ENCODE assay signal across 18 cellular contexts in the genomic region with DNA sequence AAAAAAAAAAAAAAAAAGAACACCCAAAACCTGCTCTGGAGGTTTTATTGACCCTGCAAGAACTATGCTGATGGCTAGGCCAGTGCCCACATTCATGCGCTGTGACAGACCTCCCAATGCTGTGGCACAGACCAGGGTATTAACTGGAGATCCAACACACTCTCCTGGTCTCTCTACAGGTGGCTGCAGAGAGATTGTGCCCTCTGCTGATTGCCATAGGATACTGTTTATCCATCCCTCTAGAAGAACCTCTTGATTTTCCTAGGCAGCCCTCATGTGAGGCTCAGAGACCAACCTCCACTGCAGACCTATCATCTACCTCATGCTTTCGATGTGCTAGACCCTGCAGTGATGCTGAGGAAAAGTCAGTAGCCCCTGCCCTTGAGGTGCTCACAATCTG.
DNase-seq lines count a peak whose midpoint lies in the region; ATAC-seq and TF ChIP-seq lines count a peak whose summit lies in the region.
"Had no signal": no experiment of that assay in that cellular context is flagged by ENCODE, and none has a peak within 500 bp of the region (broad histone marks: within the 10 kb centered on the region; RNA-seq: fewer than 3 reads in every experiment).

No MANE protein-coding gene starts in this region.

- ATAC-seq in Right ventricle myocardium inferior = no peak
- ATAC-seq: GM12878, natural killer cell had no signal

- H3K27me3 ChIP-seq in WERI-Rb-1 (ENCODE audit: insufficient read depth, low read depth, severe bottlenecking) = no peaks in the 10 kb centered on the region

- H3K36me3 Mint-ChIP-seq in mesothelial cell of epicardium = no peaks in the 10 kb centered on the region
- H3K36me3 Mint-ChIP-seq: activated naive CD8-positive, alpha-beta T cell treated with anti-CD3 and anti-CD28 coated beads for 36 hours; brain; immature natural killer cell; natural killer cell had no signal

- intact Hi-C loops in Right ventricle myocardium inferior (cut with DNase I) = loop anchor here (5.0 kb wide), 1 partner anchor 310 kb away; no protein-coding TSS in a partner anchor

- H3K27me3 Mint-ChIP-seq in mesothelial cell of epicardium (ENCODE audit: low read depth) = peaks cover 14% of the 10 kb centered on the region
- H3K27me3 Mint-ChIP-seq: activated naive CD8-positive, alpha-beta T cell treated with anti-CD3 and anti-CD28 coated beads for 36 hours had no signal

- no peak overlapping the region for H3K4me3 Mint-ChIP-seq in mesothelial cell of epicardium
- H3K4me3 Mint-ChIP-seq: activated naive CD8-positive, alpha-beta T cell treated with anti-CD3 and anti-CD28 coated beads for 36 hours; brain; immature natural killer cell; natural killer cell had no signal

- H3K4me1 Mint-ChIP-seq in mesothelial cell of epicardium = peaks cover 13% of the 10 kb centered on the region
- H3K4me1 Mint-ChIP-seq: activated naive CD8-positive, alpha-beta T cell treated with anti-CD3 and anti-CD28 coated beads for 36 hours; brain; immature natural killer cell; natural killer cell had no signal

- no peaks in the 10 kb centered on the region for H3K9me3 ChIP-seq in WERI-Rb-1 (ENCODE audit: severe bottlenecking)
- H3K9me3 ChIP-seq: prostate gland had no signal

- peak; percentile 22; the same call in 1 of the 2 replicates for TF ChIP-seq CTCF in C4-2B (conservative IDR thresholded peaks at IDR 0.05)
- TF ChIP-seq CTCF in WERI-Rb-1 (IDR thresholded peaks at IDR 0.05; ENCODE audit: low read depth, low read length) = peak; percentile 45; the same call in 1 of the 2 replicates
- no peak for TF ChIP-seq CTCF in mesothelial cell of epicardium (IDR thresholded peaks at IDR 0.05; ENCODE audit: unreplicated experiment)

- H3K9me3 Mint-ChIP-seq in mesothelial cell of epicardium = peaks cover 3% of the 10 kb centered on the region
- H3K9me3 Mint-ChIP-seq: activated naive CD8-positive, alpha-beta T cell treated with anti-CD3 and anti-CD28 coated beads for 36 hours; brain; natural killer cell had no signal

- DNase-seq in HT1080 (ENCODE audit: low read depth) (peak; percentile 40), WERI-Rb-1 (no peak), iPS-NIHi11 (ENCODE audit: low spot score) (peak; percentile 32), SKM-1 treated with dmso at 0.1 percent for 144 hours (lab: John Stamatoyannopoulos, UW; ENCODE audit: unreplicated experiment) (no peak), Right ventricle myocardium inferior (ENCODE audit: missing footprints) (no peak), mesothelial cell of epicardium (ENCODE audit: low spot score in 2 of 2, unreplicated experiment in 2 of 2) (no peak)
- DNase-seq: activated CD4-positive, alpha-beta T cell treated with anti-CD3 and anti-CD28 coated beads for 1 hour; activated naive CD8-positive, alpha-beta T cell treated with anti-CD3 and anti-CD28 coated beads for 36 hours; glutamatergic neuron; immature natural killer cell; Kasumi-1; natural killer cell; NCI-H2171 treated with DMSO at 0.1 percent for 48 hours; NCI-H774 had no signal

- H3K27ac ChIP-seq in C4-2B = no peak overlapping the region
- no peak overlapping the region for H3K27ac ChIP-seq in WERI-Rb-1
- H3K27ac ChIP-seq: prostate gland had no signal

- H3K27ac Mint-ChIP-seq in mesothelial cell of epicardium = no peak overlapping the region
- H3K27ac Mint-ChIP-seq: activated naive CD8-positive, alpha-beta T cell treated with anti-CD3 and anti-CD28 coated beads for 36 hours; brain; immature natural killer cell; natural killer cell had no signal

- no peak overlapping the region for H3K4me3 ChIP-seq in WERI-Rb-1 (ENCODE audit: low read depth, low read length)
- H3K4me3 ChIP-seq: GM12878, prostate gland had no signal

- H3K36me3 ChIP-seq in WERI-Rb-1 = no peaks in the 10 kb centered on the region
- H3K36me3 ChIP-seq: prostate gland had no signal

Comparison
In these comparisons a context has a peak if more than half of its experiments do, and no peak if none do; other contexts are left out.
1. DNase-seq: peak in HT1080 (single experiment) and iPS-NIHi11 (single experiment); none in WERI-Rb-1 (single experiment), SKM-1 treated with dmso at 0.1 percent for 144 hours (single experiment), Right ventricle myocardium inferior (single experiment) and mesothelial cell of epicardium (0 of 2).